Comparison of ENCODE assay signal across 1 cellular context in the genomic region with DNA sequence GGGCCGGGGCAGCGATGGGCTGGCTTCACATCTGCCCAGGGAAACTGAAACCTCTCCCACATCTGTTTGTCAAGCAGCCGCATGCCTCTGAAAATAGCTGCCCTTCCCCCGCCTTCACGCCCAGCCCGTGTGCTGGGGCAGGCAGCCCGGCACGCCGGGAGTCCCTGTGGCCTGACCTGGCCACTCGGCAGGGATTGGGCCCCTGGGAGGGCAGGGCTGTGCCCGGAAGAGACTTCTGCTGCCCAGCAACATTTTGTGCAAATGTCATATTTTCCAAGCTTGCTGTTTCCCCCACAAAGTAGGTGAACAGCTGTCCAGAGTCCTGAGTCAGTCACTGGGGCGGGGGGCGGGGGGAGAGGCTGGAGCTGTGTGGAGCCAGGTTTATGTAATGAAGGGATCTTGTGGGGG.
TF ChIP-seq lines count a peak whose summit lies in the region.

No MANE protein-coding gene starts in this region.

TF ChIP-seq in liver, 16 proteins besides CTCF, POLR2A, EP300 and RAD21 (continued from another document):
- TF ChIP-seq, protein P1, sequence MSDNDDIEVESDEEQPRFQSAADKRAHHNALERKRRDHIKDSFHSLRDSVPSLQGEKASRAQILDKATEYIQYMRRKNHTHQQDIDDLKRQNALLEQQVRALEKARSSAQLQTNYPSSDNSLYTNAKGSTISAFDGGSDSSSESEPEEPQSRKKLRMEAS (IDR thresholded peaks at IDR 0.05): peak; percentile 85
- TF ChIP-seq FOXA1 (IDR thresholded peaks at IDR 0.05) (peak; percentile 68), FOXA2 (IDR thresholded peaks at IDR 0.05) (peak; percentile 15), SP1 (IDR thresholded peaks at IDR 0.05) (peak; percentile 91), HNF4G (IDR thresholded peaks at IDR 0.05) (peak; percentile 48), RXRA (IDR thresholded peaks at IDR 0.05) (peak; percentile 79 to 86), JUND (IDR thresholded peaks at IDR 0.05) (peak; percentile 87 to 94), EGR1 (IDR thresholded peaks at IDR 0.05; ENCODE audit: low read depth in 2 of 2) (peak in 1 of 2 donors; percentile 93), NR2F2 (IDR thresholded peaks at IDR 0.05) (peak; percentile 9), HNF4A (conservative IDR thresholded peaks at IDR 0.05) (peak; percentile 71 to 84), GABPA (IDR thresholded peaks at IDR 0.05 in 1 of 2, conservative IDR thresholded peaks at IDR 0.05 in 1 of 2) (peak in 1 of 2 donors; percentile 55), TAF1 (conservative IDR thresholded peaks at IDR 0.05) (no peak)
- TF ChIP-seq, protein P2, sequence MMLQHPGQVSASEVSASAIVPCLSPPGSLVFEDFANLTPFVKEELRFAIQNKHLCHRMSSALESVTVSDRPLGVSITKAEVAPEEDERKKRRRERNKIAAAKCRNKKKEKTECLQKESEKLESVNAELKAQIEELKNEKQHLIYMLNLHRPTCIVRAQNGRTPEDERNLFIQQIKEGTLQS (IDR thresholded peaks at IDR 0.05): no peak
- TF ChIP-seq, protein P3, sequence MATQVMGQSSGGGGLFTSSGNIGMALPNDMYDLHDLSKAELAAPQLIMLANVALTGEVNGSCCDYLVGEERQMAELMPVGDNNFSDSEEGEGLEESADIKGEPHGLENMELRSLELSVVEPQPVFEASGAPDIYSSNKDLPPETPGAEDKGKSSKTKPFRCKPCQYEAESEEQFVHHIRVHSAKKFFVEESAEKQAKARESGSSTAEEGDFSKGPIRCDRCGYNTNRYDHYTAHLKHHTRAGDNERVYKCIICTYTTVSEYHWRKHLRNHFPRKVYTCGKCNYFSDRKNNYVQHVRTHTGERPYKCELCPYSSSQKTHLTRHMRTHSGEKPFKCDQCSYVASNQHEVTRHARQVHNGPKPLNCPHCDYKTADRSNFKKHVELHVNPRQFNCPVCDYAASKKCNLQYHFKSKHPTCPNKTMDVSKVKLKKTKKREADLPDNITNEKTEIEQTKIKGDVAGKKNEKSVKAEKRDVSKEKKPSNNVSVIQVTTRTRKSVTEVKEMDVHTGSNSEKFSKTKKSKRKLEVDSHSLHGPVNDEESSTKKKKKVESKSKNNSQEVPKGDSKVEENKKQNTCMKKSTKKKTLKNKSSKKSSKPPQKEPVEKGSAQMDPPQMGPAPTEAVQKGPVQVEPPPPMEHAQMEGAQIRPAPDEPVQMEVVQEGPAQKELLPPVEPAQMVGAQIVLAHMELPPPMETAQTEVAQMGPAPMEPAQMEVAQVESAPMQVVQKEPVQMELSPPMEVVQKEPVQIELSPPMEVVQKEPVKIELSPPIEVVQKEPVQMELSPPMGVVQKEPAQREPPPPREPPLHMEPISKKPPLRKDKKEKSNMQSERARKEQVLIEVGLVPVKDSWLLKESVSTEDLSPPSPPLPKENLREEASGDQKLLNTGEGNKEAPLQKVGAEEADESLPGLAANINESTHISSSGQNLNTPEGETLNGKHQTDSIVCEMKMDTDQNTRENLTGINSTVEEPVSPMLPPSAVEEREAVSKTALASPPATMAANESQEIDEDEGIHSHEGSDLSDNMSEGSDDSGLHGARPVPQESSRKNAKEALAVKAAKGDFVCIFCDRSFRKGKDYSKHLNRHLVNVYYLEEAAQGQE (IDR thresholded peaks at IDR 0.05): peak; percentile 87
TF ChIP-seq in liver: peak in this region for 14.
